9 cellular contexts compared by ENCODE assay signal in genomic region chr20:46757754-46758678, GRCh38. TPM values are rescaled to one million over a fixed set of nuclear protein-coding genes. Genes with fewer than 3 reads are reported as not detected.
DNase-seq lines count a peak whose midpoint lies in the region; ATAC-seq, FAIRE-seq and TF ChIP-seq lines count a peak whose summit lies in the region.
"Had no signal": no experiment of that assay in that cellular context is flagged by ENCODE, and none has a peak within 500 bp of the region (broad histone marks: within the 10 kb centered on the region; RNA-seq: fewer than 3 reads in every experiment).

No MANE protein-coding gene starts in this region.

- H3K4me2 ChIP-seq in K562 (ENCODE audit: insufficient read depth, low read length) = no peak overlapping the region

- no peak overlapping the region for H3K27ac ChIP-seq in K562 (ENCODE audit: extremely low read depth, low read depth, low read length)
- H3K27ac ChIP-seq: epithelial cell of prostate had no signal

- no peaks in the 10 kb centered on the region for H3K9me3 Mint-ChIP-seq in T-helper 2 cell treated with Interferon-gamma antibody and Interleukin-4, amounts not matched to agents 5 μg/mL and 100 μg/mL, for 36 hours

- FAIRE-seq in K562 (lab: Jason Lieb, UNC) = peak; percentile 90

- no peaks in the 10 kb centered on the region for H3K36me3 Mint-ChIP-seq in T-helper 2 cell treated with Interferon-gamma antibody and Interleukin-4, amounts not matched to agents 5 μg/mL and 100 μg/mL, for 36 hours (ENCODE audit: low read depth)

- no peak for TF ChIP-seq EP300 in K562 (IDR thresholded peaks at IDR 0.05; ENCODE audit: low read length)

- peaks cover 6 to 18% of the 10 kb centered on the region in 2 experiments; a peak in 3 of 5 replicates for H3K27me3 ChIP-seq in K562 (ENCODE audit: control insufficient read depth in 2 of 2, insufficient read depth in 2 of 2, low read length in 2 of 2)

- H3K79me2 ChIP-seq in K562 (ENCODE audit: control insufficient read depth, insufficient read depth, low read length) = no peaks in the 10 kb centered on the region

- H2AFZ ChIP-seq in K562 (ENCODE audit: low read depth, low read length) = no peak overlapping the region

- no peaks in the 10 kb centered on the region for H3K9me3 ChIP-seq in K562 (replicated peaks; ENCODE audit: control insufficient read depth, insufficient read depth, low read depth, low read length)

- CTCF ChIA-PET in K562 (lab: Yijun Ruan, JAX; ENCODE audit: low intra/inter-chr PET ratio) = interaction anchor here (0.7 to 0.8 kb wide), 3 partner anchors 393 to 1863 kb away, joined by 3 to 4 read pairs (median 3); no protein-coding TSS in a partner anchor

- H3K27ac Mint-ChIP-seq in T-helper 2 cell treated with Interferon-gamma antibody and Interleukin-4, amounts not matched to agents 5 μg/mL and 100 μg/mL, for 36 hours = no peak overlapping the region

- in situ Hi-C loops in K562 (cut with MboI) = loop anchor here (10.0 to 25.0 kb wide), 2 partner anchors 397 to 629 kb away; no protein-coding TSS in a partner anchor

- TF ChIP-seq RAD21 in K562 (CRISPR knock-in tag; conservative IDR thresholded peaks at IDR 0.05 in 1 of 2, IDR thresholded peaks at IDR 0.05 in 1 of 2) = peak; percentile 48 to 78

- WGBS in K562 (ENCODE audit: insufficient coverage, low coverage, missing lambda C conversion rate) = 6% methylated on average over 17 of the region's 17 CpGs

- no peaks in the 10 kb centered on the region for H4K20me1 ChIP-seq in K562 (replicated peaks; ENCODE audit: control insufficient read depth, insufficient read depth, low read length)

- no TSS peak for BruUV-seq in K562 (replicated peaks; lab: Mats Ljungman, UMichigan)

- no peak overlapping the region for H3K4me3 Mint-ChIP-seq in T-helper 2 cell treated with Interferon-gamma antibody and Interleukin-4, amounts not matched to agents 5 μg/mL and 100 μg/mL, for 36 hours

- H3K4me3 ChIP-seq in GM12875 (ENCODE audit: low read depth, low read length) (no peak overlapping the region), K562 (no peak overlapping the region)

- intact Hi-C loops in K562 (cut with micrococcal nuclease) = loop anchor here (1.0 kb wide), 1 partner anchor 392 kb away; no protein-coding TSS in a partner anchor

- no peaks in the 10 kb centered on the region for H3K4me1 Mint-ChIP-seq in T-helper 2 cell treated with Interferon-gamma antibody and Interleukin-4, amounts not matched to agents 5 μg/mL and 100 μg/mL, for 36 hours (ENCODE audit: low read depth)

- DNase-seq in NCI-H146 (lab: John Stamatoyannopoulos, UW) = peak; percentile 71
- DNase-seq in T-helper 2 cell treated with Interferon-gamma antibody and Interleukin-4, amounts not matched to agents 5 μg/mL and 100 μg/mL, for 36 hours (ENCODE audit: low spot score) = peak; percentile 55
- DNase-seq in K562 (ENCODE audit: extremely low read depth in 1 of 4, low spot score in 3 of 4) = peak; percentile 76 to 81 (median 79)
- DNase-seq in inferior parietal cortex (ENCODE audit: extremely low spot score) = peak; percentile 64
- peak; percentile 55 for DNase-seq in stimulated activated CD4-positive, alpha-beta T cell treated with anti-CD3 and anti-CD28 coated beads, Interleukin-1b, Interleukin-23, amount 100 ng/mL, for 48 hours
- DNase-seq in occipital lobe (lab: John Stamatoyannopoulos, UW) = no peak

- no peak overlapping the region for H3K9ac ChIP-seq in K562 (ENCODE audit: insufficient read depth in 1 of 2, low read depth in 2 of 2, low read length in 2 of 2)

- no peaks in the 10 kb centered on the region for H3K9me1 ChIP-seq in K562 (ENCODE audit: control insufficient read depth, insufficient read depth, low read length)

- ATAC-seq in K562 (peak; percentile 84), HG03139 (IDR thresholded peaks at IDR 0.05; ENCODE audit: unreplicated experiment) (no peak)

- TF ChIP-seq POLR2A in K562 (conservative IDR thresholded peaks at IDR 0.05) = no peak

- no peaks in the 10 kb centered on the region for H3K27me3 Mint-ChIP-seq in T-helper 2 cell treated with Interferon-gamma antibody and Interleukin-4, amounts not matched to agents 5 μg/mL and 100 μg/mL, for 36 hours (ENCODE audit: low read depth)

- peak; percentile 94 for TF ChIP-seq CTCF in GM12875 (IDR thresholded peaks at IDR 0.05; ENCODE audit: borderline replicate concordance, insufficient read depth, low read depth, low read length)
- peak; percentile 76 to 91 (median 87) for TF ChIP-seq CTCF in K562 (IDR thresholded peaks at IDR 0.05 in 2 of 3, conservative IDR thresholded peaks at IDR 0.05 in 1 of 3; ENCODE audit: insufficient read depth in 2 of 3, low read depth in 1 of 3, low read length in 3 of 3)

- POLR2A ChIA-PET in K562 (lab: Yijun Ruan, JAX) = no interaction called here

- H3K4me1 ChIP-seq in K562 (replicated peaks in 1 of 2; ENCODE audit: control insufficient read depth in 2 of 2, insufficient read depth in 2 of 2, low read length in 2 of 2) = peaks cover 0 to 4% of the 10 kb centered on the region in 2 experiments; a peak in 2 of 5 replicates

- no peaks in the 10 kb centered on the region for H3K36me3 ChIP-seq in K562 (ENCODE audit: control insufficient read depth, insufficient read depth, low read length)

TF ChIP-seq in K562, 482 proteins besides CTCF, POLR2A, EP300 and RAD21 (continues in another document):
- TF ChIP-seq ZBTB33 (CRISPR knock-in tag; IDR thresholded peaks at IDR 0.05) = no peak
- TF ChIP-seq XRCC5 (IDR thresholded peaks at IDR 0.05; ENCODE audit: low read depth, low read length) = peak; percentile 74; the same call in 1 of the 2 replicates
- peak in 1 of 2 experiments; percentile 47; a peak in 1 of 4 replicates for TF ChIP-seq MAZ (CRISPR knock-in tag; conservative IDR thresholded peaks at IDR 0.05 in 1 of 2, IDR thresholded peaks at IDR 0.05 in 1 of 2)
- TF ChIP-seq LARP7 (IDR thresholded peaks at IDR 0.05) = no peak
- TF ChIP-seq GABPB1 (CRISPR knock-in tag; IDR thresholded peaks at IDR 0.05) = peak; percentile 43; the same call in 1 of the 2 replicates
- TF ChIP-seq CBX3 (IDR thresholded peaks at IDR 0.05; ENCODE audit: borderline replicate concordance in 1 of 2, low read length in 2 of 2) = 0 out of 3 replicates have a peak, but pooled peaks of 1 of the 2 experiments have one; percentile 35
- TF ChIP-seq MEIS2 (IDR thresholded peaks at IDR 0.05; ENCODE audit: partially characterized antibody) = peak; percentile 26
- TF ChIP-seq STAG1 (CRISPR knock-in tag; IDR thresholded peaks at IDR 0.05; ENCODE audit: borderline replicate concordance) = peak; percentile 19; the same call in 1 of the 2 replicates
- TF ChIP-seq CBX5 (IDR thresholded peaks at IDR 0.05; ENCODE audit: borderline replicate concordance, low read depth) = no peak
- peak; percentile 37; the same call in 1 of the 2 replicates for TF ChIP-seq KLF16 (IDR thresholded peaks at IDR 0.05)
- TF ChIP-seq ADNP (tag; IDR thresholded peaks at IDR 0.05) = 0 out of 2 replicates have a peak, but pooled peaks have one; percentile 48
- peak; percentile 82 for TF ChIP-seq RBM25 (IDR thresholded peaks at IDR 0.05; ENCODE audit: low read depth, low read length, severe bottlenecking)
- TF ChIP-seq ZNF24 (IDR thresholded peaks at IDR 0.05) = no peak
- TF ChIP-seq RBBP5 (IDR thresholded peaks at IDR 0.05; ENCODE audit: borderline replicate concordance, insufficient read depth, low read length, poor library complexity, severe bottlenecking) = no peak
- TF ChIP-seq NUFIP1 (IDR thresholded peaks at IDR 0.05; ENCODE audit: partially characterized antibody) = no peak
- peak; percentile 42 to 64; a peak in 2 of 4 replicates for TF ChIP-seq KDM1A (IDR thresholded peaks at IDR 0.05)
- TF ChIP-seq BCOR (IDR thresholded peaks at IDR 0.05) = peak; percentile 79; the same call in 1 of the 2 replicates
- TF ChIP-seq RFX5 (IDR thresholded peaks at IDR 0.05; ENCODE audit: low read depth, low read length) = no peak
- peak; percentile 73; the same call in 1 of the 2 replicates for TF ChIP-seq ELF1 (tag; IDR thresholded peaks at IDR 0.05)
- TF ChIP-seq CHD4 (IDR thresholded peaks at IDR 0.05; ENCODE audit: insufficient read depth, insufficient replicate concordance, low read depth, low read length, poor library complexity, severe bottlenecking) = peak; percentile 86

RNA-seq across cellular contexts. Expression of gene SLC2A10, which starts 48.6 kb away (rescaled TPM):
- 0.21 TPM in 1 of 2 replicates, not detected in the other for total RNA-seq in K562 (2011; cell fraction: chromatin; rRNA removed; ENCODE audit: low replicate concordance)
- 1.0 and 1.8 TPM in 2 replicates for total RNA-seq in K562 (2011; cell fraction: nucleolus; rRNA removed)
- total RNA-seq in K562 (2011; cell fraction: nucleoplasm; rRNA removed) = 1.7 and 1.9 TPM in 2 replicates
- total RNA-seq in K562 (2014; rRNA removed) (0.86 and 1.8 TPM in 2 replicates), K562 (2014; rRNA removed; fragmentation: Illumina TruSeq; extraction: Trizol) (0.06 and 0.07 TPM in 2 replicates), K562 (2015; rRNA removed; fragmentation: Illumina TruSeq; extraction: Trizol) (0.22 and 0.57 TPM in 2 replicates), K562 (2021) (0.16 and 0.58 TPM in 2 replicates), occipital lobe (7.5 TPM)
- polyA plus RNA-seq in K562 (2011; rRNA removed) (0.10 and 0.38 TPM in 2 replicates), K562 (2014; fragmentation: Illumina TruSeq; extraction: Trizol) (0.12 and 0.14 TPM in 2 replicates), K562 (2014; fragmentation: Nextera tagmentation; extraction: Ambion mirVana) (under 1 TPM; 0.01 to 0.08 TPM), K562 (2014; rRNA removed) (0.04 and 0.11 TPM in 2 replicates)
- 0.22 and 0.33 TPM in 2 replicates for polyA plus RNA-seq in K562 (2011; cell fraction: cytosol; rRNA removed)
- 1.1 and 1.7 TPM in 2 replicates for polyA plus RNA-seq in K562 (2011; cell fraction: nucleus; rRNA removed)
- polyA plus RNA-seq in K562 (2012) = 0.64 and 2.1 TPM in 2 replicates
- polyA minus RNA-seq in K562 (2011; rRNA and poly(A)+ RNA removed) = 0.07 and 0.84 TPM in 2 replicates
- 0.82 TPM in 1 of 2 replicates, not detected in the other for polyA minus RNA-seq in K562 (2011; cell fraction: cytosol; rRNA and poly(A)+ RNA removed)
- polyA minus RNA-seq in K562 (2011; cell fraction: nucleus; rRNA and poly(A)+ RNA removed) = 1.4 TPM in 1 of 2 replicates, not detected in the other
